Comparison of ENCODE assay signal across 15 cellular contexts in the genomic region with DNA sequence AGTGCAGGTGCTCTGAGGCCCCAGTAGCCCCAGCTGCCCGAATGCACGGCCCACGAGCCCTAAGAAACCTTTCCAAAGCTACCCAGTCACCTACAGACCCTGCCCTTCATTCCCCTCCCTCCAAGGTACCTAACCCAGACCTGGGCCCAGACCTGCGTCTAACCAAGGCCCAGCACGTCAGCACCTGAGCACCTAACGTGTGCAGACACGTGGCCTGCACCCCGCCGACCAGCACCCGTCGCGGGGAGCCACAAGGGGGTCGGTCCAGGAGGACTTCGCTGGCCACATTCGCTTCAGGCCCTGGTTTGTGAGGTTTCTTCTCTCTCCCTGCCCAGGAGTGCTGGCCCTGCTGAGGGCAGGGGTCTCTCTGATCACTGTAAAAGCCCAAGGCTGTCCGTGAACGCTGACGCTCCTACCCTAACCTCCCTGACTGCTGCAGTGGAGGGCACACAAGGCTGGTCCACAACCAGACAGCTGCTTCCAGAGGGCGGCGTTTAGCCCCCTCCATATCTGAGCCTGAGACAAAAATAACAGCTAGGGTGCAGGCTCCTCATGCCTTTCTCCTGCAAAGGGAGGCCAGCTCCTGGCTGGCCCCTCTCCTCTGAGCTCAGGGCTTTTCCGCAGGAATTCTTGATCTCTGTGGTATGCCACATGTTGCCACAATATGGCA. TPM values are rescaled to one million over a fixed set of nuclear protein-coding genes. Genes with fewer than 3 reads are reported as not detected.
DNase-seq lines count a peak whose midpoint lies in the region; ATAC-seq and TF ChIP-seq lines count a peak whose summit lies in the region.
"Had no signal": no experiment of that assay in that cellular context is flagged by ENCODE, and none has a peak within 500 bp of the region (broad histone marks: within the 10 kb centered on the region; RNA-seq: fewer than 3 reads in every experiment).

No MANE protein-coding gene starts in this region.

- H3K27me3 Mint-ChIP-seq in CD4-positive, alpha-beta T cell, result no peaks in the 10 kb centered on the region
- H3K27me3 Mint-ChIP-seq in activated T-cell treated with anti-CD3 and anti-CD28 coated beads, Interleukin-2, amount 50 U/mL, for 4 hours (ENCODE audit: low read depth), result no peaks in the 10 kb centered on the region
- H3K27me3 Mint-ChIP-seq: activated CD4-positive, alpha-beta memory T cell treated with anti-CD3 and anti-CD28 coated beads for 36 hours; memory B cell had no signal

- peak overlapping the region; percentile 58 for H3K27ac Mint-ChIP-seq in CD4-positive, alpha-beta T cell
- H3K27ac Mint-ChIP-seq: activated CD4-positive, alpha-beta memory T cell treated with anti-CD3 and anti-CD28 coated beads for 36 hours; memory B cell had no signal

- no peaks in the 10 kb centered on the region for H3K4me1 Mint-ChIP-seq in CD4-positive, alpha-beta T cell (ENCODE audit: low read depth)
- peaks cover 2% of the 10 kb centered on the region for H3K4me1 Mint-ChIP-seq in activated T-cell treated with anti-CD3 and anti-CD28 coated beads, Interleukin-2, amount 50 U/mL, for 4 hours (ENCODE audit: low read depth)
- H3K4me1 Mint-ChIP-seq: memory B cell had no signal

- CTCF ChIA-PET in CD4-positive, alpha-beta T cell (lab: Charles Lee), result no interaction called here

- H3K36me3 Mint-ChIP-seq in CD4-positive, alpha-beta T cell (ENCODE audit: low read depth), result peaks cover 98% of the 10 kb centered on the region
- peaks cover 37% of the 10 kb centered on the region for H3K36me3 Mint-ChIP-seq in activated T-cell treated with anti-CD3 and anti-CD28 coated beads, Interleukin-2, amount 50 U/mL, for 4 hours (ENCODE audit: insufficient read depth)

- no peaks in the 10 kb centered on the region for H3K9me3 ChIP-seq in CD4-positive, alpha-beta T cell (ENCODE audit: control insufficient read depth, low read length)
- H3K9me3 ChIP-seq: adrenal gland had no signal

- no peak overlapping the region for H3K27ac ChIP-seq in CD4-positive, alpha-beta T cell (ENCODE audit: low read depth, low read length)
- H3K27ac ChIP-seq: adrenal gland had no signal

- H3K9me3 Mint-ChIP-seq in CD4-positive, alpha-beta T cell, result no peaks in the 10 kb centered on the region
- no peaks in the 10 kb centered on the region for H3K9me3 Mint-ChIP-seq in activated T-cell treated with anti-CD3 and anti-CD28 coated beads, Interleukin-2, amount 50 U/mL, for 4 hours
- H3K9me3 Mint-ChIP-seq: activated CD4-positive, alpha-beta memory T cell treated with anti-CD3 and anti-CD28 coated beads for 36 hours; memory B cell had no signal

- H3K27me3 ChIP-seq in CD4-positive, alpha-beta T cell (ENCODE audit: control insufficient read depth, insufficient read depth, low read length), result no peaks in the 10 kb centered on the region
- H3K27me3 ChIP-seq: adrenal gland had no signal

- peak in 1 of 10 experiments; percentile 25 for DNase-seq in CD4-positive, alpha-beta T cell
- DNase-seq in activated T-cell treated with anti-CD3 and anti-CD28 coated beads, Interleukin-2, amount 50 U/mL, for 4 hours, result peak; percentile 1
- DNase-seq in cardiac septum (ENCODE audit: low spot score), result peak; percentile 75
- DNase-seq in omental fat pad (ENCODE audit: low spot score), result peak; percentile 7
- no peak for DNase-seq in GM20000 (ENCODE audit: low spot score)
- DNase-seq in GDM1 (lab: John Stamatoyannopoulos, UW), result no peak
- DNase-seq: GOT3; NCI-H1930; stimulated activated CD4-positive, alpha-beta T cell treated with anti-CD3 and anti-CD28 coated beads, Interleukin-2, amount 100 ng/mL, for 48 hours; stimulated activated naive CD4-positive, alpha-beta T cell had no signal

- POLR2A ChIA-PET in CD4-positive, alpha-beta T cell (lab: Charles Lee), result interaction anchor here (2.3 kb wide), 1 partner anchor 32 kb away, joined by 7 read pairs; a partner anchor contains a TSS

- TF ChIP-seq CTCF in CD4-positive, alpha-beta T cell (IDR thresholded peaks at IDR 0.05), result no peak
- TF ChIP-seq CTCF in omental fat pad (IDR thresholded peaks at IDR 0.05), result no peak
- no peak for TF ChIP-seq CTCF in GM20000 (IDR thresholded peaks at IDR 0.05; ENCODE audit: extremely low read depth, missing control alignments)

- intact Hi-C loops in CD4-positive, alpha-beta T cell (cut with DNase I, micrococcal nuclease), result no loop called here
- intact Hi-C loops in cardiac septum (cut with DNase I), result no loop called here

- ATAC-seq in CD4-positive, alpha-beta T cell (ENCODE audit: poor library complexity), result no peak
- ATAC-seq in activated T-cell treated with anti-CD3 and anti-CD28 coated beads, Interleukin-2, amount 50 U/mL, for 4 hours, result no peak
- ATAC-seq in omental fat pad (ENCODE audit: low FRiP score) (no peak), GM19035 (IDR thresholded peaks at IDR 0.05; ENCODE audit: unreplicated experiment) (no peak), HG02763 (IDR thresholded peaks at IDR 0.05; ENCODE audit: unreplicated experiment) (no peak)

- H3K4me3 Mint-ChIP-seq in CD4-positive, alpha-beta T cell, result no peak overlapping the region
- H3K4me3 Mint-ChIP-seq in activated T-cell treated with anti-CD3 and anti-CD28 coated beads, Interleukin-2, amount 50 U/mL, for 4 hours, result no peak overlapping the region
- H3K4me3 Mint-ChIP-seq: activated CD4-positive, alpha-beta memory T cell treated with anti-CD3 and anti-CD28 coated beads for 36 hours; memory B cell had no signal

RNA-seq across cellular contexts. Expression of a gene that starts 31.8 kb away (rescaled TPM):
- 100 to 1,000 TPM; 197 to 198 TPM for total RNA-seq in CD4-positive, alpha-beta T cell
- total RNA-seq in activated T-cell treated with anti-CD3 and anti-CD28 coated beads, Interleukin-2, amount 50 U/mL, for 4 hours, result 100 to 1,000 TPM; 291 to 356 (median 334) TPM
- 245 TPM for total RNA-seq in cardiac septum
- 100 to 1,000 TPM; 114 to 219 (median 135) TPM for total RNA-seq in omental fat pad

Comparison
In these comparisons a context has a peak if more than half of its experiments do, and no peak if none do; other contexts are left out.
1. DNase-seq: peak in activated T-cell treated with anti-CD3 and anti-CD28 coated beads, Interleukin-2, amount 50 U/mL, for 4 hours (single experiment), cardiac septum (single experiment) and omental fat pad (single experiment); none in GM20000 (single experiment) and GDM1 (single experiment).